1 cellular context compared by ENCODE assay signal in the genomic region with DNA sequence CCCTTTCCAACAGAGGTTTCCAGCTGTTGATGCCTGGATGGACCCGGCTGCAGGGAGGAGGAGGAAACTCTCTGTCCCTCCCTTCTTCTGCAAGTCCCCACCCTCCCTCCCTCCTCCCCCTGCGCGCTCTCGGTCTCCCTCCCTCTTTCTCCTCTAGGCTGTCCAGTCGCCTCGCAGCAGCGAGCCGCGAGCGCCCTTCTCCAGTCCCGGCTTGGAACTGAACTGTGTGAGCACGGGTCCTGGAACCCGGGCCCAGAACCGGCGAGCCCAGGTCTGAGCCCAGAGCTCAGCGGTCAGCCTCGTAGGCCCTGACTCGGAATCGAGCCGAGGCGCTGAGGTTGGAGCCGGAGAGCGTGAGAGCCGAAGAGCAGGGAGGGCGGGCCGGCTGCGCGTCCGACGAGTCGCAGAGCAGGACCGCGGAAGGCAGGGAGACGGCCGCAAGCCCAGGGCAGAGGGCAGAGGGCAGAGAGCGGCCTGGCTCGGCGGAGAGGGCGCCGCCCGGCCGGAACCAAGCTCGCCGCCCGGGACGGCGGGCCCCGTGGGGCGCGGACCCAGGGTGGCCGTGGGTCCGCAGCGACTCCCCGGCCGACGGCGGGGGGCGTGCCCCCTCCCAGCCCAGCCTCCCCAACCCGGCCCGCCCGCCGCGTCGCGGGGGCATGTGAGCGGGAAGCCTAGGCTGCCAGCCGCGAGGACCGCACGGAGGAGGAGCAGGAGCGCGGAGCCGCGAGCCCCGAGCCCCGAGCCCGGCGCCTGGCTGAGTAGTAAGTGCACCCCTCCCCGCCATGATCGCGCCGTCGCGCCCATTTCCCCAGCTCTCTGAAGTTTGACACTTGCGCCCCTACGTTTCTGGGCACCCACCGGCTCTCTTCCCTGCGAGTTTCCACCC.
TF ChIP-seq lines count a peak whose summit lies in the region.

A gene (plus strand): TSS at position 165 of the 886 bp plus-strand sequence. CDS start 39,801 bp downstream, outside the sequence.

TF ChIP-seq in K562, 482 proteins besides CTCF, POLR2A, EP300 and RAD21:
- TF ChIP-seq, protein P1, sequence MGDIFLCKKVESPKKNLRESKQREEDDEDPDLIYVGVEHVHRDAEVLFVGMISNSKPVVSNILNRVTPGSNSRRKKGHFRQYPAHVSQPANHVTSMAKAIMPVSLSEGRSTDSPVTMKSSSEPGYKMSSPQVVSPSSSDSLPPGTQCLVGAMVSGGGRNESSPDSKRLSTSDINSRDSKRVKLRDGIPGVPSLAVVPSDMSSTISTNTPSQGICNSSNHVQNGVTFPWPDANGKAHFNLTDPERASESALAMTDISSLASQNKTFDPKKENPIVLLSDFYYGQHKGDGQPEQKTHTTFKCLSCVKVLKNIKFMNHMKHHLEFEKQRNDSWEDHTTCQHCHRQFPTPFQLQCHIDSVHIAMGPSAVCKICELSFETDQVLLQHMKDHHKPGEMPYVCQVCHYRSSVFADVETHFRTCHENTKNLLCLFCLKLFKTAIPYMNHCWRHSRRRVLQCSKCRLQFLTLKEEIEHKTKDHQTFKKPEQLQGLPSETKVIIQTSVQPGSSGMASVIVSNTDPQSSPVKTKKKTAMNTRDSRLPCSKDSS (IDR thresholded peaks at IDR 0.05; ENCODE audit: low read depth, partially characterized antibody): no peak
- TF ChIP-seq, protein P2, sequence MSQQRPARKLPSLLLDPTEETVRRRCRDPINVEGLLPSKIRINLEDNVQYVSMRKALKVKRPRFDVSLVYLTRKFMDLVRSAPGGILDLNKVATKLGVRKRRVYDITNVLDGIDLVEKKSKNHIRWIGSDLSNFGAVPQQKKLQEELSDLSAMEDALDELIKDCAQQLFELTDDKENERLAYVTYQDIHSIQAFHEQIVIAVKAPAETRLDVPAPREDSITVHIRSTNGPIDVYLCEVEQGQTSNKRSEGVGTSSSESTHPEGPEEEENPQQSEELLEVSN (IDR thresholded peaks at IDR 0.05; ENCODE audit: borderline replicate concordance in 1 of 2, extremely low read depth in 1 of 2, insufficient read depth in 1 of 2, insufficient read length in 1 of 2, low read depth in 1 of 2, low read length in 1 of 2, poor library complexity in 1 of 2, severe bottlenecking in 1 of 2): peak in 1 of 2 experiments; percentile 32
- TF ChIP-seq SIN3A (IDR thresholded peaks at IDR 0.05; ENCODE audit: borderline replicate concordance in 2 of 2, control insufficient read depth in 1 of 2, low read depth in 2 of 2, low read length in 2 of 2): no peak
- peak; percentile 17 to 38; a peak in 1 of 4 replicates for TF ChIP-seq MAZ (CRISPR knock-in tag; conservative IDR thresholded peaks at IDR 0.05 in 1 of 2, IDR thresholded peaks at IDR 0.05 in 1 of 2)
- TF ChIP-seq NRF1 (conservative IDR thresholded peaks at IDR 0.05 in 1 of 2, IDR thresholded peaks at IDR 0.05 in 1 of 2): peak; percentile 28 to 31; a peak in 3 of 4 replicates
- TF ChIP-seq MXI1 (IDR thresholded peaks at IDR 0.05; ENCODE audit: low read depth, low read length): no peak
- no peak for TF ChIP-seq NR2C2 (CRISPR knock-in tag; IDR thresholded peaks at IDR 0.05)
- TF ChIP-seq NR2C2 (tag; IDR thresholded peaks at IDR 0.05): peak; percentile 94
- TF ChIP-seq ZNF263 (CRISPR knock-in tag; IDR thresholded peaks at IDR 0.05; ENCODE audit: borderline replicate concordance): peak; percentile 74; the same call in 1 of the 2 replicates
- peak; percentile 21; the same call in 1 of the 2 replicates for TF ChIP-seq CTBP1 (IDR thresholded peaks at IDR 0.05; ENCODE audit: borderline replicate concordance)
- peak; percentile 50; the same call in 1 of the 2 replicates for TF ChIP-seq POLR2G (IDR thresholded peaks at IDR 0.05; ENCODE audit: low read depth, low read length)
- TF ChIP-seq ERF (CRISPR knock-in tag; IDR thresholded peaks at IDR 0.05): 0 out of 2 replicates have a peak, but pooled peaks have one; percentile 26
- 0 out of 2 replicates have a peak, but pooled peaks have one; percentile 25 for TF ChIP-seq RBFOX2 (IDR thresholded peaks at IDR 0.05; ENCODE audit: low read depth, low read length)
- TF ChIP-seq TGIF2 (CRISPR knock-in tag; IDR thresholded peaks at IDR 0.05): no peak
- TF ChIP-seq, protein P3, sequence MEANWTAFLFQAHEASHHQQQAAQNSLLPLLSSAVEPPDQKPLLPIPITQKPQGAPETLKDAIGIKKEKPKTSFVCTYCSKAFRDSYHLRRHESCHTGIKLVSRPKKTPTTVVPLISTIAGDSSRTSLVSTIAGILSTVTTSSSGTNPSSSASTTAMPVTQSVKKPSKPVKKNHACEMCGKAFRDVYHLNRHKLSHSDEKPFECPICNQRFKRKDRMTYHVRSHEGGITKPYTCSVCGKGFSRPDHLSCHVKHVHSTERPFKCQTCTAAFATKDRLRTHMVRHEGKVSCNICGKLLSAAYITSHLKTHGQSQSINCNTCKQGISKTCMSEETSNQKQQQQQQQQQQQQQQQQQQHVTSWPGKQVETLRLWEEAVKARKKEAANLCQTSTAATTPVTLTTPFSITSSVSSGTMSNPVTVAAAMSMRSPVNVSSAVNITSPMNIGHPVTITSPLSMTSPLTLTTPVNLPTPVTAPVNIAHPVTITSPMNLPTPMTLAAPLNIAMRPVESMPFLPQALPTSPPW (CRISPR knock-in tag; IDR thresholded peaks at IDR 0.05): peak; percentile 86
- TF ChIP-seq STAT5A (IDR thresholded peaks at IDR 0.05; ENCODE audit: borderline replicate concordance, low read length): no peak
TF ChIP-seq in K562: peak in this region for 10.
